12 cellular contexts compared by ENCODE assay signal in genomic region chr12:26817183-26817591, GRCh38. TPM values are rescaled to one million over a fixed set of nuclear protein-coding genes. Genes with fewer than 3 reads are reported as not detected.
A peak's percentile ranks its signal among the peaks of the same experiment; 100 is the strongest.
DNase-seq lines count a peak whose midpoint lies in the region; ATAC-seq, FAIRE-seq and TF ChIP-seq lines count a peak whose summit lies in the region.
"Had no signal": no experiment of that assay in that cellular context is flagged by ENCODE, and none has a peak within 500 bp of the region (broad histone marks: within the 10 kb centered on the region; RNA-seq: fewer than 3 reads in every experiment).

No MANE protein-coding gene starts in this region.

- no peak overlapping the region for H3K4me3 ChIP-seq in stomach
- H3K4me3 ChIP-seq: esophagus squamous epithelium had no signal

- no peaks in the 10 kb centered on the region for H3K36me3 ChIP-seq in stomach
- H3K36me3 ChIP-seq: esophagus squamous epithelium had no signal

- H3K27me3 Mint-ChIP-seq in dendritic cell treated with granulocyte-macrophage colony-stimulating factor and Interleukin-4, amounts not matched to agents 40 ng/mL and 50 ng/mL, for 4 days = no peaks in the 10 kb centered on the region
- no peaks in the 10 kb centered on the region for H3K27me3 Mint-ChIP-seq in activated CD4-positive, alpha-beta memory T cell treated with anti-CD3 and anti-CD28 coated beads, Interleukin-2, amount 10 ng/mL, durations not matched to agents 7 days and 5 days
- H3K27me3 Mint-ChIP-seq: T-cell had no signal

- H3K4me1 Mint-ChIP-seq in dendritic cell treated with granulocyte-macrophage colony-stimulating factor and Interleukin-4, amounts not matched to agents 40 ng/mL and 50 ng/mL, for 4 days (ENCODE audit: low read depth) = peaks cover 34% of the 10 kb centered on the region
- no peaks in the 10 kb centered on the region for H3K4me1 Mint-ChIP-seq in activated CD4-positive, alpha-beta memory T cell treated with anti-CD3 and anti-CD28 coated beads, Interleukin-2, amount 10 ng/mL, durations not matched to agents 7 days and 5 days

- H3K9me3 Mint-ChIP-seq in dendritic cell treated with granulocyte-macrophage colony-stimulating factor and Interleukin-4, amounts not matched to agents 40 ng/mL and 50 ng/mL, for 4 days = no peaks in the 10 kb centered on the region
- no peaks in the 10 kb centered on the region for H3K9me3 Mint-ChIP-seq in activated CD4-positive, alpha-beta memory T cell treated with anti-CD3 and anti-CD28 coated beads, Interleukin-2, amount 10 ng/mL, durations not matched to agents 7 days and 5 days
- H3K9me3 Mint-ChIP-seq: T-cell had no signal

- 28 to 56% (median 51%) methylated on average over 4 of the region's 4 CpGs for WGBS in stomach, 5 donors

- H3K27ac ChIP-seq in stomach = peak overlapping the region in 2 of 5 donors; percentile 19 to 52

- no peak overlapping the region for H3K4me3 Mint-ChIP-seq in dendritic cell treated with granulocyte-macrophage colony-stimulating factor and Interleukin-4, amounts not matched to agents 40 ng/mL and 50 ng/mL, for 4 days
- H3K4me3 Mint-ChIP-seq in activated CD4-positive, alpha-beta memory T cell treated with anti-CD3 and anti-CD28 coated beads, Interleukin-2, amount 10 ng/mL, durations not matched to agents 7 days and 5 days = no peak overlapping the region

- peak; percentile 82 for FAIRE-seq in GM12891 (lab: Jason Lieb, UNC)

- DNase-seq in GM12891 (ENCODE audit: insufficient read length, low spot score) (peak; percentile 19), stomach (no peak)
- DNase-seq in activated CD4-positive, alpha-beta memory T cell treated with anti-CD3 and anti-CD28 coated beads, Interleukin-2, amount 10 ng/mL, durations not matched to agents 7 days and 5 days = no peak
- DNase-seq in stimulated activated CD4-positive, alpha-beta T cell treated with anti-CD3 and anti-CD28 coated beads, Interleukin-4, amount 100 ng/mL, for 4 hours = no peak
- DNase-seq: activated naive CD4-positive, alpha-beta T cell; esophagus squamous epithelium; NCI-H1694 treated with DMSO at 0.1 percent for 48 hours; T-cell had no signal

- H3K27me3 ChIP-seq in stomach = no peaks in the 10 kb centered on the region
- H3K27me3 ChIP-seq: esophagus squamous epithelium had no signal

- TF ChIP-seq POLR2A in GM12891 (IDR thresholded peaks at IDR 0.05; ENCODE audit: low read depth, low read length) (0 out of 2 replicates have a peak, but pooled peaks have one; percentile 21), stomach (IDR thresholded peaks at IDR 0.05) (no peak)

- peak overlapping the region; percentile 61 for H3K27ac Mint-ChIP-seq in dendritic cell treated with granulocyte-macrophage colony-stimulating factor and Interleukin-4, amounts not matched to agents 40 ng/mL and 50 ng/mL, for 4 days
- H3K27ac Mint-ChIP-seq in activated CD4-positive, alpha-beta memory T cell treated with anti-CD3 and anti-CD28 coated beads, Interleukin-2, amount 10 ng/mL, durations not matched to agents 7 days and 5 days = no peak overlapping the region
- H3K27ac Mint-ChIP-seq: T-cell had no signal

- H3K36me3 Mint-ChIP-seq in dendritic cell treated with granulocyte-macrophage colony-stimulating factor and Interleukin-4, amounts not matched to agents 40 ng/mL and 50 ng/mL, for 4 days (ENCODE audit: low read depth) = peaks cover 39% of the 10 kb centered on the region
- peaks cover 2% of the 10 kb centered on the region for H3K36me3 Mint-ChIP-seq in activated CD4-positive, alpha-beta memory T cell treated with anti-CD3 and anti-CD28 coated beads, Interleukin-2, amount 10 ng/mL, durations not matched to agents 7 days and 5 days (ENCODE audit: low read depth)

- no peak for TF ChIP-seq CTCF in stomach (IDR thresholded peaks at IDR 0.05)

- POLR2A ChIA-PET in activated CD4-positive, alpha-beta memory T cell treated with anti-CD3 and anti-CD28 coated beads, Interleukin-2, amount 10 ng/mL, durations not matched to agents 7 days and 5 days (lab: Charles Lee) = interaction anchor here (1.1 kb wide), 1 partner anchor 15 kb away, joined by 4 read pairs; no protein-coding TSS in a partner anchor

- intact Hi-C loops in dendritic cell treated with granulocyte-macrophage colony-stimulating factor and Interleukin-4, amounts not matched to agents 40 ng/mL and 50 ng/mL, for 4 days (cut with micrococcal nuclease) = no loop called here
- intact Hi-C loops in stomach (cut with DNase I; ENCODE audit: low total_unique reads) = no loop called here

- peaks cover 5 to 20% (median 10%) of the 10 kb centered on the region in 4 donors for H3K4me1 ChIP-seq in stomach

- CTCF ChIA-PET in activated CD4-positive, alpha-beta memory T cell treated with anti-CD3 and anti-CD28 coated beads, Interleukin-2, amount 10 ng/mL, durations not matched to agents 7 days and 5 days (lab: Charles Lee) = no interaction called here

- no peaks in the 10 kb centered on the region for H3K9me3 ChIP-seq in stomach
- H3K9me3 ChIP-seq: esophagus squamous epithelium had no signal

- no peak for TF ChIP-seq EP300 in stomach (IDR thresholded peaks at IDR 0.05)

- ATAC-seq in GM19463 (IDR thresholded peaks at IDR 0.05; ENCODE audit: unreplicated experiment) (peak; percentile 88), HG03095 (IDR thresholded peaks at IDR 0.05; ENCODE audit: unreplicated experiment) (peak; percentile 92), HG03520 (IDR thresholded peaks at IDR 0.05; ENCODE audit: unreplicated experiment) (no peak)

TF ChIP-seq in GM12891, 5 proteins besides CTCF, POLR2A, EP300 and RAD21:
- TF ChIP-seq TAF1 (IDR thresholded peaks at IDR 0.05; ENCODE audit: low read depth, low read length) = no peak
- 0 out of 2 replicates have a peak, but pooled peaks have one; percentile 38 for TF ChIP-seq POLR2AphosphoS5 (IDR thresholded peaks at IDR 0.05; ENCODE audit: low read depth, low read length)

RNA-seq across cellular contexts. Expression of gene ITPR2, which starts 15.8 kb away (rescaled TPM):
- 20.7 TPM for polyA plus RNA-seq in GM12891 (2012; ENCODE audit: low read depth, missing spikeins)
- 10 to 100 TPM; 31.7 to 36.3 TPM for total RNA-seq in activated CD4-positive, alpha-beta memory T cell treated with anti-CD3 and anti-CD28 coated beads, Interleukin-2, amount 10 ng/mL, durations not matched to agents 7 days and 5 days
- 100 to 1,000 TPM in 1 of 5 donors, 10 to 100 TPM in 4; 23.2 to 172 (median 37.1) TPM for total RNA-seq in stomach
- 1 to 10 TPM; 1.4 to 2.3 (median 1.8) TPM for polyA plus RNA-seq in stomach
